8 cellular contexts compared by ENCODE assay signal in genomic region chr19:3178973-3179738, GRCh38. TPM values are rescaled to one million over a fixed set of nuclear protein-coding genes. Genes with fewer than 3 reads are reported as not detected.
DNase-seq lines count a peak whose midpoint lies in the region; ATAC-seq and TF ChIP-seq lines count a peak whose summit lies in the region.

No MANE protein-coding gene starts in this region.

- H3K4me1 Mint-ChIP-seq in MCF 10A (ENCODE audit: insufficient read depth, unreplicated experiment) (peaks cover 17% of the 10 kb centered on the region), mesothelial cell of epicardium (no peaks in the 10 kb centered on the region)
- peaks cover 20% of the 10 kb centered on the region for H3K4me1 Mint-ChIP-seq in T-helper 1 cell treated with Interleukin-12 subunit alpha and Interleukin-12 subunit beta and Interleukin-4 antibody, amounts not matched to agents 30 μg/mL and 1 μg/mL, for 36 hours (ENCODE audit: low read depth)

- DNase-seq in breast epithelium (ENCODE audit: low spot score in 2 of 2) (no peak), MCF 10A (ENCODE audit: unreplicated experiment) (no peak), right cardiac atrium (peak in 1 of 3 donors; percentile 53), mesothelial cell of epicardium (ENCODE audit: low spot score in 2 of 2, unreplicated experiment in 2 of 2) (no peak), GM10266 (ENCODE audit: extremely low spot score) (no peak)

- H3K36me3 Mint-ChIP-seq in MCF 10A (ENCODE audit: insufficient read depth, unreplicated experiment) (no peaks in the 10 kb centered on the region), mesothelial cell of epicardium (no peaks in the 10 kb centered on the region)
- peaks cover 42% of the 10 kb centered on the region for H3K36me3 Mint-ChIP-seq in T-helper 1 cell treated with Interleukin-12 subunit alpha and Interleukin-12 subunit beta and Interleukin-4 antibody, amounts not matched to agents 30 μg/mL and 1 μg/mL, for 36 hours (ENCODE audit: low read depth)

- no peaks in the 10 kb centered on the region for H3K36me3 ChIP-seq in breast epithelium
- H3K36me3 ChIP-seq in urinary bladder (ENCODE audit: insufficient read depth): no peaks in the 10 kb centered on the region

- H3K27me3 ChIP-seq in breast epithelium (no peaks in the 10 kb centered on the region), right cardiac atrium (ENCODE audit: control insufficient read depth, insufficient read depth) (no peaks in the 10 kb centered on the region)

- ATAC-seq in right cardiac atrium (peak; percentile 9 to 15), HG03565 (IDR thresholded peaks at IDR 0.05; ENCODE audit: unreplicated experiment) (no peak)

- H3K27ac Mint-ChIP-seq in MCF 10A (ENCODE audit: low read depth, unreplicated experiment) (no peak overlapping the region), mesothelial cell of epicardium (no peak overlapping the region)
- peak overlapping the region; percentile 91 for H3K27ac Mint-ChIP-seq in T-helper 1 cell treated with Interleukin-12 subunit alpha and Interleukin-12 subunit beta and Interleukin-4 antibody, amounts not matched to agents 30 μg/mL and 1 μg/mL, for 36 hours

- WGBS in right cardiac atrium: 81% methylated on average over 52 of the region's 52 CpGs
- WGBS in urinary bladder: 83% methylated on average over 52 of the region's 52 CpGs

- no peak for TF ChIP-seq POLR2A in breast epithelium (IDR thresholded peaks at IDR 0.05)

- CTCF ChIA-PET in MCF 10A (lab: Yijun Ruan, JAX): no interaction called here

- H3K4me3 ChIP-seq in breast epithelium: peak overlapping the region; percentile 17 to 51 (median 28)
- no peak overlapping the region for H3K4me3 ChIP-seq in right cardiac atrium (ENCODE audit: low read length)
- peak overlapping the region; percentile 28 for H3K4me3 ChIP-seq in urinary bladder (ENCODE audit: low read depth, low read length)

- H3K9me3 Mint-ChIP-seq in MCF 10A (ENCODE audit: unreplicated experiment) (no peaks in the 10 kb centered on the region), mesothelial cell of epicardium (no peaks in the 10 kb centered on the region)
- no peaks in the 10 kb centered on the region for H3K9me3 Mint-ChIP-seq in T-helper 1 cell treated with Interleukin-12 subunit alpha and Interleukin-12 subunit beta and Interleukin-4 antibody, amounts not matched to agents 30 μg/mL and 1 μg/mL, for 36 hours

- H3K4me3 Mint-ChIP-seq in MCF 10A (ENCODE audit: unreplicated experiment) (no peak overlapping the region), mesothelial cell of epicardium (no peak overlapping the region)
- H3K4me3 Mint-ChIP-seq in T-helper 1 cell treated with Interleukin-12 subunit alpha and Interleukin-12 subunit beta and Interleukin-4 antibody, amounts not matched to agents 30 μg/mL and 1 μg/mL, for 36 hours: peak overlapping the region; percentile 98

- POLR2A ChIA-PET in MCF 10A (lab: Yijun Ruan, JAX): no interaction called here

- BruUV-seq in MCF 10A (replicated peaks; lab: Mats Ljungman, UMichigan): no TSS peak

- H3K9me3 ChIP-seq in breast epithelium: no peaks in the 10 kb centered on the region
- no peaks in the 10 kb centered on the region for H3K9me3 ChIP-seq in right cardiac atrium (ENCODE audit: control insufficient read depth, low read length)

- peak overlapping the region in 1 of 2 donors; percentile 20 for H3K27ac ChIP-seq in breast epithelium
- no peak overlapping the region for H3K27ac ChIP-seq in right cardiac atrium (ENCODE audit: low read length)
- no peak overlapping the region for H3K27ac ChIP-seq in urinary bladder (ENCODE audit: low read depth)

- H3K27me3 Mint-ChIP-seq in MCF 10A (ENCODE audit: insufficient read depth, unreplicated experiment) (no peaks in the 10 kb centered on the region), mesothelial cell of epicardium (ENCODE audit: low read depth) (no peaks in the 10 kb centered on the region)
- H3K27me3 Mint-ChIP-seq in T-helper 1 cell treated with Interleukin-12 subunit alpha and Interleukin-12 subunit beta and Interleukin-4 antibody, amounts not matched to agents 30 μg/mL and 1 μg/mL, for 36 hours (ENCODE audit: low read depth): no peaks in the 10 kb centered on the region

- no peak for TF ChIP-seq CTCF in breast epithelium (IDR thresholded peaks at IDR 0.05)
- TF ChIP-seq CTCF in MCF 10A (IDR thresholded peaks at IDR 0.05; ENCODE audit: unreplicated experiment): no peak
- no peak for TF ChIP-seq CTCF in mesothelial cell of epicardium (IDR thresholded peaks at IDR 0.05; ENCODE audit: unreplicated experiment)
- no peak for TF ChIP-seq CTCF in GM10266 (IDR thresholded peaks at IDR 0.05; ENCODE audit: control insufficient read depth, insufficient read depth, low read depth, missing control alignments)

- intact Hi-C loops in breast epithelium (cut with DNase I; ENCODE audit: low total_unique reads): no loop called here
- intact Hi-C loops in MCF 10A (cut with micrococcal nuclease): no loop called here
- intact Hi-C loops in right cardiac atrium (cut with DNase I): no loop called here

- H3K4me1 ChIP-seq in breast epithelium (no peaks in the 10 kb centered on the region), right cardiac atrium (ENCODE audit: control insufficient read depth, insufficient read depth, low read length) (no peaks in the 10 kb centered on the region), urinary bladder (ENCODE audit: insufficient read depth) (no peaks in the 10 kb centered on the region)

RNA-seq across cellular contexts. Expression of gene S1PR4, which starts 0.6 kb away (rescaled TPM):
- total RNA-seq in breast epithelium (1 to 10 TPM in 2 of 3 donors, not detected in 1; 1.3 to 1.9 TPM), MCF 10A (2022) (0.39 and 0.44 TPM in 2 replicates), right cardiac atrium (under 1 TPM; 0.33 to 0.96 (median 0.74) TPM), urinary bladder (0.74 TPM), mesothelial cell of epicardium (not detected in 3 replicates)
- polyA plus RNA-seq in right cardiac atrium (0.97 TPM), urinary bladder (3.4 TPM)

RNA-seq across cellular contexts. Expression of gene NCLN, which starts 6.6 kb away (rescaled TPM):
- total RNA-seq in breast epithelium: 10 to 100 TPM; 21.1 to 34.7 (median 25.3) TPM
- 72.1 and 84.1 TPM in 2 replicates for total RNA-seq in MCF 10A (2022)
- total RNA-seq in right cardiac atrium: 10 to 100 TPM; 25.8 to 36.6 (median 27.9) TPM
- polyA plus RNA-seq in right cardiac atrium: 20.3 TPM
- total RNA-seq in urinary bladder: 10.5 TPM
- polyA plus RNA-seq in urinary bladder: 30.5 TPM
- 51.2 to 53.0 TPM (median 51.5 TPM) in 3 replicates for total RNA-seq in mesothelial cell of epicardium

RNA-seq across cellular contexts. Expression of gene GNA15, which starts 43.3 kb away (rescaled TPM):
- total RNA-seq in breast epithelium (10 to 100 TPM in 1 of 3 donors, 1 to 10 TPM in 2; 7.8 to 16.2 (median 8.5) TPM), MCF 10A (2022) (32.9 and 47.1 TPM in 2 replicates), right cardiac atrium (1 to 10 TPM; 1.8 to 2.5 (median 2.1) TPM), urinary bladder (6.2 TPM), mesothelial cell of epicardium (0.09 to 0.13 TPM (median 0.13 TPM) in 3 replicates)
- polyA plus RNA-seq in right cardiac atrium (1.00 TPM), urinary bladder (9.6 TPM)

RNA-seq across cellular contexts. Expression of gene CELF5, which starts 45.3 kb away (rescaled TPM):
- total RNA-seq in breast epithelium (under 1 TPM in 2 of 3 donors, not detected in 1; 0.33 to 0.59 TPM), MCF 10A (2022) (0.17 and 0.30 TPM in 2 replicates), right cardiac atrium (under 1 TPM in 2 of 4 donors, not detected in 2; 0.14 to 0.20 TPM), urinary bladder (0.48 TPM), mesothelial cell of epicardium (2.3 to 2.6 TPM (median 2.4 TPM) in 3 replicates)
- polyA plus RNA-seq in right cardiac atrium (not detected), urinary bladder (0.14 TPM)
